ENCODE assay signal across 28 cellular contexts in genomic region chr3:24947103-24947502, GRCh38.
"Had no signal": no experiment of that assay in that cellular context is flagged by ENCODE, and none has a peak within 500 bp of the region (broad histone marks: within the 10 kb centered on the region; RNA-seq: fewer than 3 reads in every experiment).

No MANE protein-coding gene starts in this region.

- H3K27me3 ChIP-seq: colonic mucosa, dorsolateral prefrontal cortex, esophagus muscularis mucosa, esophagus squamous epithelium, foreskin keratinocyte, gastrocnemius medialis, gastroesophageal sphincter, heart left ventricle, heart right ventricle had no signal

- ATAC-seq: effector memory CD8-positive, alpha-beta T cell; esophagus mucosa; foreskin keratinocyte; gastrocnemius medialis; gastroesophageal sphincter; heart left ventricle; heart right ventricle had no signal

- FAIRE-seq: colon, endometrium, endothelial cell of umbilical vein, frontal cortex had no signal

- H3K27ac ChIP-seq: colonic mucosa, coronary artery, dorsolateral prefrontal cortex, epithelial cell of prostate, esophagus muscularis mucosa, esophagus squamous epithelium, foreskin keratinocyte, gastrocnemius medialis, gastroesophageal sphincter, heart left ventricle, heart right ventricle had no signal

- DNase-seq: colonic mucosa; cortex of kidney; dermis blood vessel endothelial cell; dorsolateral prefrontal cortex; effector CD4-positive, alpha-beta T cell; effector CD8-positive, alpha-beta T cell; effector memory CD4-positive, alpha-beta T cell; effector memory CD8-positive, alpha-beta T cell; endodermal cell; erythroblast; esophagus squamous epithelium; foreskin fibroblast; foreskin keratinocyte; foreskin melanocyte; gastrocnemius medialis; glutamatergic neuron; head of caudate nucleus; heart left ventricle; heart right ventricle had no signal

- H3K36me3 ChIP-seq: colonic mucosa, esophagus muscularis mucosa, esophagus squamous epithelium, gastrocnemius medialis, gastroesophageal sphincter, heart left ventricle, heart right ventricle had no signal

- H3K9me3 ChIP-seq: colonic mucosa, esophagus muscularis mucosa, esophagus squamous epithelium, gastrocnemius medialis, gastroesophageal sphincter, heart left ventricle, heart right ventricle had no signal

- H3K4me3 ChIP-seq: colonic mucosa, coronary artery, dorsolateral prefrontal cortex, esophagus muscularis mucosa, esophagus squamous epithelium, gastrocnemius medialis, gastroesophageal sphincter, heart left ventricle, heart right ventricle had no signal

- H3K4me1 ChIP-seq: colonic mucosa, esophagus squamous epithelium, foreskin keratinocyte, gastrocnemius medialis, gastroesophageal sphincter, heart left ventricle, heart right ventricle had no signal
